In the genomic region with DNA sequence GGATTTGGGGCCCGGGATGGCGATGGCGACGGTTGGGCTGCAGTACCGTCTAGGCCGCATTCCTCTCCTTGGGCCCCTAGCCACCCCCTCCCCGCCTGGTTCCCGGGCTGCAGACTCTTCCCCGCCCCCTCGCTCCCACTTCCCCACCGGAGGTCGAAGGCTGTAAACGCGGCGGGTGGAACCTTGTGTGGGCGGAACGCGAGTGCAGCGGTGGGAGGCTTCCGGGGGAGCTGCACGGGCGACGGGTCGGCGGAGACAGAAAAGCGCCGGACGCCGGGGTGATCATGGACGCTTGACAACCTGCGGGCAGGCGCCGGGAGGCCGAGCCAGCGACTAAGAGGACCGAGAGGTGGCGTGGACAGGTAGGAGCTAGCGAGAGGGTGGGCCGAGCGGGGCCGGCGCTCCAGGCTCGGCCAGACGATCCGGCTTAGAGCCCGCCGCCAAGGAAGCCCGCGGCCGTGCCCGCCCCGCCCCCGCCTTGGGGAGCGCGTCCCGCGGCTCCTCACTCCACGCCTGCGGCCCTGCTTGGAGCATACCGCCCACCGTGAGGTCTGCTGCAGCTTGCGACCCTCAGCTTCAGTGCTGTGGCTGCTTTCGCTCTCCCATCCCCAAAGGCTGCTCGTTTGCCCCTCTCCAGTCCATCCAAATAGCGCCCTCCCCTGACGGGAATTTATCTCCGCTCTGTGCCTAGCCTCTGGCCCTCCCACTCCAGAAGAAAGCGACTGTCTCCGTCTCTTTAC, we compare ENCODE assay signal across 8 cellular contexts. TPM values are rescaled to one million over a fixed set of nuclear protein-coding genes. Genes with fewer than 3 reads are reported as not detected.
A peak's percentile ranks its signal among the peaks of the same experiment; 100 is the strongest.
DNase-seq lines count a peak whose midpoint lies in the region; ATAC-seq and TF ChIP-seq lines count a peak whose summit lies in the region.

A gene (plus strand): TSS at position 269 of the 740 bp plus-strand sequence. CDS start 2,126 bp downstream, outside the sequence.

- H3K4me2 ChIP-seq in SK-N-SH = peak within 1 kb of the TSS; percentile 89

- ATAC-seq in omental fat pad (ENCODE audit: low FRiP score) = peak; percentile 80

- TF ChIP-seq RAD21 in SK-N-SH (IDR thresholded peaks at IDR 0.05; ENCODE audit: low read length) = no peak; the same call in 1 of the 2 replicates

- H3F3A ChIP-seq in SK-N-SH (replicated peaks; ENCODE audit: insufficient read depth) = no peaks in the 10 kb centered on the region

- POLR2A ChIA-PET in SK-N-SH (lab: Yijun Ruan, JAX) = interaction anchor here (0.8 kb wide), 1 partner anchor 53 kb away, joined by 3 read pairs; no protein-coding TSS in a partner anchor

- TF ChIP-seq CTCF in SK-N-SH (IDR thresholded peaks at IDR 0.05) (peak; percentile 66), omental fat pad (IDR thresholded peaks at IDR 0.05) (no peak)

- no peaks in the 10 kb centered on the region for H3K9me2 ChIP-seq in SK-N-SH

- H3K9me3 ChIP-seq in SK-N-SH = no peaks in the 10 kb centered on the region

- H3K27me3 ChIP-seq in SK-N-SH (ENCODE audit: insufficient read depth) = no peaks in the 10 kb centered on the region

- H3K4me1 ChIP-seq in SK-N-SH (ENCODE audit: control insufficient read depth in 1 of 2, insufficient read depth in 2 of 2, low read depth in 1 of 2, low read length in 1 of 2) = peaks cover 16 to 23% of the 10 kb centered on the region in 2 experiments; a peak in 3 of 4 replicates

- CTCF ChIA-PET in SK-N-SH (lab: Yijun Ruan, JAX) = interaction anchor here (0.7 to 3.4 kb wide), 7 partner anchors 9 to 80 kb away, joined by 3 to 25 read pairs (median 6); no protein-coding TSS in a partner anchor

- peak within 1 kb of the TSS; percentile 68 for H3K9ac ChIP-seq in SK-N-SH

- DNase-seq in G401 (ENCODE audit: low spot score) (peak; percentile 77), HCEC 1CT (peak; percentile 76), MV-4-11 (lab: John Stamatoyannopoulos, UW) (peak; percentile 81), SK-N-SH (peak; percentile 92), glomerular endothelial cell (ENCODE audit: extremely low read depth, low read depth, low spot score) (no peak), omental fat pad (ENCODE audit: low spot score) (peak; percentile 33)
- peak; percentile 84 for DNase-seq in activated naive CD4-positive, alpha-beta T cell treated with anti-CD3 and anti-CD28 coated beads, Interleukin-2, amount 50 U/mL, for 16 hours

- peak in 1 of 2 experiments; percentile 21; a peak in 1 of 4 replicates for TF ChIP-seq EP300 in SK-N-SH (IDR thresholded peaks at IDR 0.05; ENCODE audit: borderline replicate concordance in 1 of 2, low read depth in 1 of 2, low read length in 1 of 2)

- H2AFZ ChIP-seq in SK-N-SH (ENCODE audit: low read depth) = peak within 1 kb of the TSS; percentile 99

- H4K20me1 ChIP-seq in SK-N-SH (ENCODE audit: insufficient read depth) = peaks cover 17% of the 10 kb centered on the region; the same call in 1 of the 2 replicates

- in situ Hi-C loops in G401 (cut with HindIII; ENCODE audit: low sequenced_read_pairs) = no loop called here

- H3K36me3 ChIP-seq in SK-N-SH (replicated peaks in 1 of 2; ENCODE audit: control insufficient read depth in 1 of 2, insufficient read depth in 2 of 2, low read length in 1 of 2) = peaks cover 13 to 24% of the 10 kb centered on the region in 2 experiments

- peak within 1 kb of the TSS; percentile 89 to 90 for H3K4me3 ChIP-seq in SK-N-SH (ENCODE audit: low read depth in 2 of 2, low read length in 1 of 2)

- peaks cover 71% of the 10 kb centered on the region for H3K79me2 ChIP-seq in SK-N-SH (ENCODE audit: insufficient read depth)

- H3K27ac ChIP-seq in SK-N-SH (ENCODE audit: low read depth in 2 of 2, low read length in 1 of 2) = peak within 1 kb of the TSS in 1 of 2 experiments; percentile 72; a peak in 3 of 4 replicates
- H3K27ac ChIP-seq in temporal lobe (ENCODE audit: low read depth, low read length) = no peak within 1 kb of the TSS

- WGBS in SK-N-SH (ENCODE audit: low lambda C conversion rate) = 5% methylated on average over 38 of the region's 69 CpGs

TF ChIP-seq in SK-N-SH, 30 proteins besides CTCF, POLR2A, EP300 and RAD21 (continues in another document):
- peak; percentile 90 for TF ChIP-seq CHD2 (IDR thresholded peaks at IDR 0.05; ENCODE audit: low read length, partially characterized antibody)
- peak; percentile 90 for TF ChIP-seq GABPA (IDR thresholded peaks at IDR 0.05; ENCODE audit: low read depth)
- no peak for TF ChIP-seq TCF12 (IDR thresholded peaks at IDR 0.05)
- TF ChIP-seq MXI1 (IDR thresholded peaks at IDR 0.05; ENCODE audit: low read depth, low read length) = peak; percentile 73
- peak; percentile 24; the same call in 1 of the 2 replicates for TF ChIP-seq FOSL2 (IDR thresholded peaks at IDR 0.05; ENCODE audit: borderline replicate concordance, low read depth)
- peak; percentile 91; the same call in 1 of the 2 replicates for TF ChIP-seq SIN3A (IDR thresholded peaks at IDR 0.05; ENCODE audit: borderline replicate concordance, low read depth, low read length)
- TF ChIP-seq, protein P1, sequence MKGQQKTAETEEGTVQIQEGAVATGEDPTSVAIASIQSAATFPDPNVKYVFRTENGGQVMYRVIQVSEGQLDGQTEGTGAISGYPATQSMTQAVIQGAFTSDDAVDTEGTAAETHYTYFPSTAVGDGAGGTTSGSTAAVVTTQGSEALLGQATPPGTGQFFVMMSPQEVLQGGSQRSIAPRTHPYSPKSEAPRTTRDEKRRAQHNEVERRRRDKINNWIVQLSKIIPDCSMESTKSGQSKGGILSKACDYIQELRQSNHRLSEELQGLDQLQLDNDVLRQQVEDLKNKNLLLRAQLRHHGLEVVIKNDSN (IDR thresholded peaks at IDR 0.05; ENCODE audit: borderline replicate concordance, low read depth) = peak; percentile 65; the same call in 1 of the 2 replicates
- TF ChIP-seq, protein P2, sequence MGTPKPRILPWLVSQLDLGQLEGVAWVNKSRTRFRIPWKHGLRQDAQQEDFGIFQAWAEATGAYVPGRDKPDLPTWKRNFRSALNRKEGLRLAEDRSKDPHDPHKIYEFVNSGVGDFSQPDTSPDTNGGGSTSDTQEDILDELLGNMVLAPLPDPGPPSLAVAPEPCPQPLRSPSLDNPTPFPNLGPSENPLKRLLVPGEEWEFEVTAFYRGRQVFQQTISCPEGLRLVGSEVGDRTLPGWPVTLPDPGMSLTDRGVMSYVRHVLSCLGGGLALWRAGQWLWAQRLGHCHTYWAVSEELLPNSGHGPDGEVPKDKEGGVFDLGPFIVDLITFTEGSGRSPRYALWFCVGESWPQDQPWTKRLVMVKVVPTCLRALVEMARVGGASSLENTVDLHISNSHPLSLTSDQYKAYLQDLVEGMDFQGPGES (IDR thresholded peaks at IDR 0.05; ENCODE audit: low read depth, low read length) = peak; percentile 47
- no peak for TF ChIP-seq JUND (IDR thresholded peaks at IDR 0.05)
- peak; percentile 97 for TF ChIP-seq TAF1 (IDR thresholded peaks at IDR 0.05; ENCODE audit: borderline replicate concordance, low read depth, low read length)
- no peak for TF ChIP-seq FOXM1 (IDR thresholded peaks at IDR 0.05; ENCODE audit: low read depth)
- TF ChIP-seq POLR2AphosphoS5 (IDR thresholded peaks at IDR 0.05; ENCODE audit: low read depth, low read length) = peak; percentile 59
- TF ChIP-seq, protein P3, sequence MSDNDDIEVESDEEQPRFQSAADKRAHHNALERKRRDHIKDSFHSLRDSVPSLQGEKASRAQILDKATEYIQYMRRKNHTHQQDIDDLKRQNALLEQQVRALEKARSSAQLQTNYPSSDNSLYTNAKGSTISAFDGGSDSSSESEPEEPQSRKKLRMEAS (IDR thresholded peaks at IDR 0.05; ENCODE audit: low read depth) = peak; percentile 68
- TF ChIP-seq GATA2 (CRISPR knock-in tag; IDR thresholded peaks at IDR 0.05) = no peak
- TF ChIP-seq RFX5 (IDR thresholded peaks at IDR 0.05; ENCODE audit: low read length) = no peak
- TF ChIP-seq, protein P4, sequence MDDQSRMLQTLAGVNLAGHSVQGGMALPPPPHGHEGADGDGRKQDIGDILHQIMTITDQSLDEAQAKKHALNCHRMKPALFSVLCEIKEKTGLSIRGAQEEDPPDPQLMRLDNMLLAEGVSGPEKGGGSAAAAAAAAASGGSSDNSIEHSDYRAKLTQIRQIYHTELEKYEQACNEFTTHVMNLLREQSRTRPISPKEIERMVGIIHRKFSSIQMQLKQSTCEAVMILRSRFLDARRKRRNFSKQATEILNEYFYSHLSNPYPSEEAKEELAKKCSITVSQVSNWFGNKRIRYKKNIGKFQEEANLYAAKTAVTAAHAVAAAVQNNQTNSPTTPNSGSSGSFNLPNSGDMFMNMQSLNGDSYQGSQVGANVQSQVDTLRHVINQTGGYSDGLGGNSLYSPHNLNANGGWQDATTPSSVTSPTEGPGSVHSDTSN (IDR thresholded peaks at IDR 0.05) = peak; percentile 41; the same call in 1 of the 2 replicates
- no peak for TF ChIP-seq TEAD4 (IDR thresholded peaks at IDR 0.05; ENCODE audit: borderline replicate concordance, insufficient read depth)
- TF ChIP-seq YY1 (IDR thresholded peaks at IDR 0.05; ENCODE audit: low read depth) = peak; percentile 94
- TF ChIP-seq, protein P5, sequence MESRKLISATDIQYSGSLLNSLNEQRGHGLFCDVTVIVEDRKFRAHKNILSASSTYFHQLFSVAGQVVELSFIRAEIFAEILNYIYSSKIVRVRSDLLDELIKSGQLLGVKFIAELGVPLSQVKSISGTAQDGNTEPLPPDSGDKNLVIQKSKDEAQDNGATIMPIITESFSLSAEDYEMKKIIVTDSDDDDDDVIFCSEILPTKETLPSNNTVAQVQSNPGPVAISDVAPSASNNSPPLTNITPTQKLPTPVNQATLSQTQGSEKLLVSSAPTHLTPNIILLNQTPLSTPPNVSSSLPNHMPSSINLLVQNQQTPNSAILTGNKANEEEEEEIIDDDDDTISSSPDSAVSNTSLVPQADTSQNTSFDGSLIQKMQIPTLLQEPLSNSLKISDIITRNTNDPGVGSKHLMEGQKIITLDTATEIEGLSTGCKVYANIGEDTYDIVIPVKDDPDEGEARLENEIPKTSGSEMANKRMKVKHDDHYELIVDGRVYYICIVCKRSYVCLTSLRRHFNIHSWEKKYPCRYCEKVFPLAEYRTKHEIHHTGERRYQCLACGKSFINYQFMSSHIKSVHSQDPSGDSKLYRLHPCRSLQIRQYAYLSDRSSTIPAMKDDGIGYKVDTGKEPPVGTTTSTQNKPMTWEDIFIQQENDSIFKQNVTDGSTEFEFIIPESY (IDR thresholded peaks at IDR 0.05; ENCODE audit: borderline replicate concordance, low read depth) = no peak
- peak; percentile 63 for TF ChIP-seq ELF1 (IDR thresholded peaks at IDR 0.05)

RNA-seq across cellular contexts. Expression of the gene that starts here (rescaled TPM):
- 60.0 and 96.3 TPM in 2 replicates for total RNA-seq in G401 (2014; rRNA removed; shearing (Covaris generic))
- polyA plus RNA-seq in SK-N-SH (2012; rRNA removed) = 60.5 and 92.7 TPM in 2 replicates
- polyA plus RNA-seq in SK-N-SH (2012; cell fraction: cytosol; rRNA removed) = 41.7 and 55.3 TPM in 2 replicates
- polyA plus RNA-seq in SK-N-SH (2012; cell fraction: nucleus; rRNA removed) = 223 and 297 TPM in 2 replicates
- total RNA-seq in glomerular endothelial cell (28.6 and 39.2 TPM in 2 replicates), omental fat pad (10 to 100 TPM; 13.8 to 36.9 (median 23.2) TPM), temporal lobe (19.7 TPM)
